Comparison of ENCODE assay signal across 24 cellular contexts in the genomic region with DNA sequence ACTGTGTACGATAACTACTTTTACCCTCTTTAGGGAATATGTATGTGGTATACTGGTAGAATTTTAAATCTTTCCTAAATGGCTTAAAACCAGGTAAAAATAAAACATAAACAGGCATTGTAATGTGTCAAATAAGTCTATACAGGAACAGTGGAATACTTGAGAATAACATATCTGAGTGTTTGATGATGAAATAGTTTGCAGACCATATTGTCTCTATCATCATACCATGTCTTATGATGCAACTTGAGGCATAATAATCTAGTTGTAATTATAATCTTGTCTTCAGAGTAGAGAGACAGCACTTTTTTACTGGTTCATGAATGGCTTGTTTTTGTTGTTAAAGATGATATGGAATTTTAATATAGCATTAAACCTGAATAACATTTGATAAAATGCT.
"Had no signal": no experiment of that assay in that cellular context is flagged by ENCODE, and none has a peak within 500 bp of the region (broad histone marks: within the 10 kb centered on the region; RNA-seq: fewer than 3 reads in every experiment).

No MANE protein-coding gene starts in this region.

- H3K4me1 Mint-ChIP-seq: naive thymus-derived CD4-positive, alpha-beta T cell; neural progenitor cell; stimulated activated naive CD8-positive, alpha-beta T cell treated with anti-CD3 and anti-CD28 coated beads, Interleukin-15, amount 100 ng/mL, for 72 hours had no signal

- DNase-seq: cerebellar nuclear complex; cortex of kidney; effector CD4-positive, alpha-beta T cell; hypothalamus; kidney; mesenchymal stem cell; midbrain; naive thymus-derived CD4-positive, alpha-beta T cell; right cardiac atrium; stimulated activated CD4-positive, alpha-beta T cell treated with anti-CD3 and anti-CD28 coated beads, Interleukin-15, amount 100 ng/mL, for 24 hours; stimulated activated CD4-positive, alpha-beta T cell treated with anti-CD3 and anti-CD28 coated beads, Interleukin-2, amount 100 ng/mL, for 48 hours; stimulated activated naive CD4-positive, alpha-beta T cell; stimulated activated naive CD8-positive, alpha-beta T cell treated with anti-CD3 and anti-CD28 coated beads, Interleukin-15, amount 100 ng/mL, for 72 hours; transverse colon had no signal

- FAIRE-seq: frontal cortex, kidney had no signal

- H3K4me3 Mint-ChIP-seq: naive thymus-derived CD4-positive, alpha-beta T cell; nephron; neural progenitor cell; stimulated activated naive CD8-positive, alpha-beta T cell treated with anti-CD3 and anti-CD28 coated beads, Interleukin-15, amount 100 ng/mL, for 72 hours had no signal

- ATAC-seq: left lobe of liver; naive thymus-derived CD4-positive, alpha-beta T cell; right cardiac atrium; stimulated activated naive CD8-positive, alpha-beta T cell treated with anti-CD3 and anti-CD28 coated beads, Interleukin-15, amount 100 ng/mL, for 72 hours had no signal

- H3K36me3 ChIP-seq: neural progenitor cell, prostate gland, suprapubic skin, transverse colon, vagina had no signal

- H3K27me3 Mint-ChIP-seq: naive thymus-derived CD4-positive, alpha-beta T cell; stimulated activated naive CD8-positive, alpha-beta T cell treated with anti-CD3 and anti-CD28 coated beads, Interleukin-15, amount 100 ng/mL, for 72 hours had no signal

- H3K27ac ChIP-seq: neural progenitor cell, parathyroid adenoma, prostate gland, skin epidermis, suprapubic skin, transverse colon, vagina had no signal

- H3K9me3 ChIP-seq: prostate gland, suprapubic skin, transverse colon, vagina had no signal

- H3K9ac ChIP-seq: neural progenitor cell, parathyroid adenoma had no signal

- H3K9me3 Mint-ChIP-seq: neural progenitor cell; stimulated activated naive CD8-positive, alpha-beta T cell treated with anti-CD3 and anti-CD28 coated beads, Interleukin-15, amount 100 ng/mL, for 72 hours had no signal

- H3K27ac Mint-ChIP-seq: naive thymus-derived CD4-positive, alpha-beta T cell; nephron; neural progenitor cell had no signal

- H3K36me3 Mint-ChIP-seq: naive thymus-derived CD4-positive, alpha-beta T cell; neural progenitor cell had no signal

- H3K4me3 ChIP-seq: lung, neural progenitor cell, prostate gland, skin epidermis, suprapubic skin, transverse colon, vagina had no signal
